Comparison of ENCODE assay signal across 8 cellular contexts in genomic region chr17:41812176-41813038, GRCh38. TPM values are rescaled to one million over a fixed set of nuclear protein-coding genes. Genes with fewer than 3 reads are reported as not detected.
DNase-seq lines count a peak whose midpoint lies in the region; ATAC-seq and TF ChIP-seq lines count a peak whose summit lies in the region.

FKBP10 (plus strand) TSS chr17:41813004; CDS start chr17:41813035, 31 bp downstream.

- intact Hi-C loops in cardiac septum (cut with DNase I) = loop anchor here (10.0 kb wide), 1 partner anchor 52 kb away; the partner anchor contains the start of gene KLHL11

- no peak for TF ChIP-seq CTCF in omental fat pad (IDR thresholded peaks at IDR 0.05)

- ATAC-seq in omental fat pad (ENCODE audit: low FRiP score) (peak; percentile 40), GM18868 (IDR thresholded peaks at IDR 0.05; ENCODE audit: unreplicated experiment) (no peak), HG03469 (IDR thresholded peaks at IDR 0.05; ENCODE audit: unreplicated experiment) (no peak)

- DNase-seq in DMS79 treated with DMSO at 0.1 percent for 48 hours (lab: John Stamatoyannopoulos, UW) (peak; percentile 84), HK-2 (ENCODE audit: unreplicated experiment) (peak; percentile 82), RPMI7951 (ENCODE audit: low read depth) (peak; percentile 82), amniotic epithelial cell (ENCODE audit: low read depth) (peak; percentile 85), cardiac septum (ENCODE audit: low spot score) (peak; percentile 82), omental fat pad (ENCODE audit: low spot score) (no peak)

RNA-seq across cellular contexts. Expression of gene FKBP10, which starts in this region (rescaled TPM):
- total RNA-seq in RPMI7951 (2014; rRNA removed; shearing (Covaris generic)) = 115 and 133 TPM in 2 replicates
- total RNA-seq in cardiac septum = 17.7 TPM
- total RNA-seq in omental fat pad = 10 to 100 TPM; 30.5 to 53.1 (median 42.3) TPM
